Comparison of ENCODE assay signal across 8 cellular contexts in genomic region chr15:48877630-48878595, GRCh38. TPM values are rescaled to one million over a fixed set of nuclear protein-coding genes. Genes with fewer than 3 reads are reported as not detected.
DNase-seq lines count a peak whose midpoint lies in the region; ATAC-seq lines count a peak whose summit lies in the region.

Gene EID1 (plus strand): TSS chr15:48878134. CDS start chr15:48878177, 43 bp downstream.

- CTCF ChIA-PET in CD8-positive, alpha-beta memory T cell (lab: Charles Lee): interaction anchor here (0.7 to 2.4 kb wide), 10 partner anchors 10 to 1465 kb away, joined by 3 to 11 read pairs (median 4); partner anchors contain the start of genes CEP152, FGF7 and SECISBP2L
- CTCF ChIA-PET in activated CD8-positive, alpha-beta memory T cell treated with anti-CD3 and anti-CD28 coated beads for 36 hours (lab: Charles Lee): interaction anchor here (0.9 kb wide), 1 partner anchor 50 kb away, joined by 3 read pairs; no protein-coding TSS in a partner anchor

- H3K27ac ChIP-seq in CD8-positive, alpha-beta memory T cell (ENCODE audit: low read depth, low read length): peak within 1 kb of the TSS; percentile 84

- peak; percentile 89 to 94 (median 92) for DNase-seq in CD8-positive, alpha-beta memory T cell
- peak; percentile 89 for DNase-seq in HS-5 (ENCODE audit: low read depth)
- DNase-seq in NK-92 treated with Interleukin-12 subunit alpha and Interleukin-12 subunit beta, amount 100 ng/mL, for 24 hours (lab: John Stamatoyannopoulos, UW): peak; percentile 93
- DNase-seq in effector memory CD8-positive, alpha-beta T cell: peak; percentile 91 to 93 (median 92)
- peak; percentile 96 for DNase-seq in medulla oblongata (ENCODE audit: extremely low spot score)
- DNase-seq in stimulated activated CD8-positive, alpha-beta memory T cell treated with anti-CD3 and anti-CD28 coated beads, Interleukin-12 subunit alpha, Interleukin-12 subunit beta, amount 100 ng/mL, for 24 hours (ENCODE audit: extremely low read depth): peak; percentile 73

- peaks cover 0 to 7% (median 6%) of the 10 kb centered on the region in 5 donors for H3K9me3 Mint-ChIP-seq in CD8-positive, alpha-beta memory T cell
- no peaks in the 10 kb centered on the region for H3K9me3 Mint-ChIP-seq in effector memory CD8-positive, alpha-beta T cell

- no peaks in the 10 kb centered on the region for H3K9me3 ChIP-seq in CD8-positive, alpha-beta memory T cell (ENCODE audit: low read length)

- no peaks in the 10 kb centered on the region for H3K27me3 ChIP-seq in CD8-positive, alpha-beta memory T cell (ENCODE audit: insufficient read depth, low read length, poor library complexity, severe bottlenecking)

- H3K4me3 Mint-ChIP-seq in CD8-positive, alpha-beta memory T cell: peak within 1 kb of the TSS; percentile 96 to 100 (median 99)
- H3K4me3 Mint-ChIP-seq in effector memory CD8-positive, alpha-beta T cell: peak within 1 kb of the TSS; percentile 94 to 99

- H3K27me3 Mint-ChIP-seq in CD8-positive, alpha-beta memory T cell: peaks cover 13 to 14% of the 10 kb centered on the region in 2 donors
- peaks cover 21 to 23% of the 10 kb centered on the region in 2 donors for H3K27me3 Mint-ChIP-seq in effector memory CD8-positive, alpha-beta T cell

- H3K36me3 Mint-ChIP-seq in CD8-positive, alpha-beta memory T cell: peaks cover 3 to 13% (median 8%) of the 10 kb centered on the region in 3 donors
- peaks cover 12% of the 10 kb centered on the region for H3K36me3 Mint-ChIP-seq in effector memory CD8-positive, alpha-beta T cell (ENCODE audit: insufficient read depth)

- H3K27ac Mint-ChIP-seq in CD8-positive, alpha-beta memory T cell: peak within 1 kb of the TSS; percentile 92 to 100 (median 98)
- H3K27ac Mint-ChIP-seq in effector memory CD8-positive, alpha-beta T cell: peak within 1 kb of the TSS; percentile 98 to 99

- peaks cover 24 to 33% (median 32%) of the 10 kb centered on the region in 3 donors for H3K4me1 Mint-ChIP-seq in CD8-positive, alpha-beta memory T cell
- H3K4me1 Mint-ChIP-seq in effector memory CD8-positive, alpha-beta T cell (ENCODE audit: low read depth in 2 of 2): peaks cover 17 to 28% of the 10 kb centered on the region in 2 donors

- peak; percentile 87 for ATAC-seq in GM19468 (IDR thresholded peaks at IDR 0.05; ENCODE audit: extremely low read depth, unreplicated experiment)
- ATAC-seq in effector memory CD8-positive, alpha-beta T cell (replicated peaks): peak; percentile 90

- peaks cover 13% of the 10 kb centered on the region for H3K4me1 ChIP-seq in CD8-positive, alpha-beta memory T cell (ENCODE audit: insufficient read depth, low read length)

- peak within 1 kb of the TSS; percentile 88 for H3K4me3 ChIP-seq in CD8-positive, alpha-beta memory T cell (ENCODE audit: low read length)

- POLR2A ChIA-PET in CD8-positive, alpha-beta memory T cell (lab: Charles Lee): interaction anchor here (0.5 to 1.6 kb wide), 9 partner anchors 13 to 1479 kb away, joined by 3 to 15 read pairs (median 5); partner anchors contain the start of genes CEP152, COPS2, DTWD1 and FAM227B
- POLR2A ChIA-PET in activated CD8-positive, alpha-beta memory T cell treated with anti-CD3 and anti-CD28 coated beads for 36 hours (lab: Charles Lee): interaction anchor here (0.6 to 1.2 kb wide), 8 partner anchors 28 to 292 kb away, joined by 3 to 5 read pairs (median 3); partner anchors contain the start of genes CEP152 and GALK2

- no peaks in the 10 kb centered on the region for H3K36me3 ChIP-seq in CD8-positive, alpha-beta memory T cell (ENCODE audit: insufficient read depth, low read length)

RNA-seq across cellular contexts. Expression of gene EID1, which starts in this region (rescaled TPM):
- total RNA-seq in CD8-positive, alpha-beta memory T cell: 100 to 1,000 TPM; 113 to 125 TPM
- 183 TPM for polyA plus RNA-seq in CD8-positive, alpha-beta memory T cell
- 100 to 1,000 TPM; 140 to 141 TPM for total RNA-seq in activated CD8-positive, alpha-beta memory T cell treated with anti-CD3 and anti-CD28 coated beads for 36 hours

Comparison
In these comparisons a context has a peak if more than half of its experiments do, and no peak if none do; other contexts are left out.
1. Peak in every context shown above with its lines: DNase-seq, ATAC-seq, H3K4me3 ChIP-seq and H3K27ac ChIP-seq.